8 cellular contexts compared by ENCODE assay signal in the genomic region with DNA sequence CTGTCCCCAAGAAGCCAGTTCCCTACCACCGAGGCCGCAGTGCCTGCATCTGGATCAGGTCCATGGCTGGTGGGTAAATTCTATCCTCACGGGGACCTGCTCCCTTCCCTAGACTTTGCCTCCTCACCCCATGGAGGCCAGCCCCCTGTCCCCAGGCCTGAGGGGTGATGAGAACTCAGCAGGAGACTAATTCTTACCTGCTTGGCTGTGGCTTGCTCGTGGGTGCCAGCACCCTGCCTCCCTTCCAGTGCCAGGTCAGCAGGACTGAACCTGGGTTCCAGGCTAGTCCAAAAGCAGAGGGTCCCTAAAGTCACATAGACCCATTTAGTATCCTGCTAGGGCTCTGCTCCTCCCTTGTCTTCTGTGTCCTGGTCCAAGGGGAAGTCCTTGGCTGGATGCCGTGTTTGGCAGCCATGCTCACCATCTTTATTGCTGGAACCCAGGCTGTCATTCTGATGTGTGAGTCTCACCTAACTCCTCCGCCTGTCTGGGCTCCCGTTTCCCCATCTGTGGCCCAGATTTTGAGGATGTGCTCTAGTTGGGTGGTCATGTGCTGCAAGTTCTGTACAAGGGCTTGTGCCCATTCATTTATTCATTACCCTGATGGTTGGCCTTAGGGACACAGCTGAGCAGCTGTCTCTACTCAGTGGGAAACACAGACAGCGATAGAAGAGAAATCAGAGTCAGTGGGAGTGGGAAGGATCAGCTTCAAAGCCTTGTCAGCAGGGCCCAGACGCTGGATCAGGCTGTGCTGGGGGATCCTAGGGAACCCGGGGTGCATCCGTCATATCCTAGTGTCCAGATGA. TPM values are rescaled to one million over a fixed set of nuclear protein-coding genes. Genes with fewer than 3 reads are reported as not detected.
DNase-seq lines count a peak whose midpoint lies in the region; ATAC-seq lines count a peak whose summit lies in the region.

No MANE protein-coding gene starts in this region.

- no peaks in the 10 kb centered on the region for H3K9me3 ChIP-seq in esophagus (ENCODE audit: control insufficient read depth in 2 of 2, insufficient read depth in 1 of 2, low read depth in 1 of 2, low read length in 1 of 2)
- no peaks in the 10 kb centered on the region for H3K9me3 ChIP-seq in naive thymus-derived CD4-positive, alpha-beta T cell (ENCODE audit: control insufficient read depth in 2 of 3, low read length in 3 of 3)

- ATAC-seq in naive thymus-derived CD4-positive, alpha-beta T cell, result no peak
- ATAC-seq in GM19463 (IDR thresholded peaks at IDR 0.05; ENCODE audit: unreplicated experiment) (no peak), HG02588 (IDR thresholded peaks at IDR 0.05; ENCODE audit: unreplicated experiment) (no peak)

- H3K4me1 Mint-ChIP-seq in activated CD4-positive, alpha-beta T cell treated with anti-CD3 and anti-CD28 coated beads, Interleukin-2, amount 10 ng/mL, durations not matched to agents 7 days and 5 days, result peaks cover 14% of the 10 kb centered on the region
- H3K4me1 Mint-ChIP-seq in naive thymus-derived CD4-positive, alpha-beta T cell, result peaks cover 13 to 25% (median 19%) of the 10 kb centered on the region in 7 donors

- H3K4me3 Mint-ChIP-seq in activated CD4-positive, alpha-beta T cell treated with anti-CD3 and anti-CD28 coated beads, Interleukin-2, amount 10 ng/mL, durations not matched to agents 7 days and 5 days, result peak overlapping the region; percentile 80
- peak overlapping the region; percentile 74 to 92 (median 86) for H3K4me3 Mint-ChIP-seq in naive thymus-derived CD4-positive, alpha-beta T cell

- H3K27ac Mint-ChIP-seq in activated CD4-positive, alpha-beta T cell treated with anti-CD3 and anti-CD28 coated beads, Interleukin-2, amount 10 ng/mL, durations not matched to agents 7 days and 5 days, result peak overlapping the region; percentile 83
- peak overlapping the region; percentile 43 to 93 (median 87) for H3K27ac Mint-ChIP-seq in naive thymus-derived CD4-positive, alpha-beta T cell

- DNase-seq in activated CD4-positive, alpha-beta T cell treated with anti-CD3 and anti-CD28 coated beads, Interleukin-2, amount 10 ng/mL, durations not matched to agents 7 days and 5 days, result no peak
- no peak for DNase-seq in activated CD4-positive, alpha-beta T cell treated with anti-CD3 and anti-CD28 coated beads for 4 hours
- DNase-seq in SK-N-DZ (ENCODE audit: low spot score) (peak; percentile 28), NCI-H748 treated with DMSO at 0.1 percent for 48 hours (lab: John Stamatoyannopoulos, UW) (no peak)
- peak in 2 of 9 donors; percentile 4 to 24 for DNase-seq in naive thymus-derived CD4-positive, alpha-beta T cell

- no peaks in the 10 kb centered on the region for H3K36me3 Mint-ChIP-seq in activated CD4-positive, alpha-beta T cell treated with anti-CD3 and anti-CD28 coated beads, Interleukin-2, amount 10 ng/mL, durations not matched to agents 7 days and 5 days (ENCODE audit: low read depth)
- peaks cover 1 to 6% (median 3%) of the 10 kb centered on the region in 5 donors for H3K36me3 Mint-ChIP-seq in naive thymus-derived CD4-positive, alpha-beta T cell

- CTCF ChIA-PET in activated CD4-positive, alpha-beta T cell treated with anti-CD3 and anti-CD28 coated beads, Interleukin-2, amount 10 ng/mL, durations not matched to agents 7 days and 5 days (lab: Charles Lee), result interaction anchor here (0.6 kb wide), 1 partner anchor 69 kb away, joined by 3 read pairs; no protein-coding TSS in a partner anchor
- CTCF ChIA-PET in naive thymus-derived CD4-positive, alpha-beta T cell (lab: Charles Lee), result no interaction called here

- peak overlapping the region; percentile 74 to 85 for H3K27ac ChIP-seq in esophagus (ENCODE audit: low read depth in 2 of 2, low read length in 1 of 2)
- peak overlapping the region; percentile 80 for H3K27ac ChIP-seq in naive thymus-derived CD4-positive, alpha-beta T cell (ENCODE audit: low read depth, low read length)

- no peaks in the 10 kb centered on the region for H3K36me3 ChIP-seq in esophagus (ENCODE audit: control insufficient read depth in 2 of 2, insufficient read depth in 2 of 2, low read length in 1 of 2)
- H3K36me3 ChIP-seq in naive thymus-derived CD4-positive, alpha-beta T cell (ENCODE audit: control insufficient read depth in 2 of 3, insufficient read depth in 3 of 3, low read length in 3 of 3), result no peaks in the 10 kb centered on the region

- no peaks in the 10 kb centered on the region for H3K27me3 Mint-ChIP-seq in activated CD4-positive, alpha-beta T cell treated with anti-CD3 and anti-CD28 coated beads, Interleukin-2, amount 10 ng/mL, durations not matched to agents 7 days and 5 days
- H3K27me3 Mint-ChIP-seq in naive thymus-derived CD4-positive, alpha-beta T cell, result no peaks in the 10 kb centered on the region

- WGBS in esophagus, 2 donors, result 30 to 42% methylated on average over 11 of the region's 11 CpGs

- no peaks in the 10 kb centered on the region for H3K27me3 ChIP-seq in esophagus (ENCODE audit: control insufficient read depth in 1 of 2, insufficient read depth in 2 of 2, low read length in 2 of 2)
- H3K27me3 ChIP-seq in naive thymus-derived CD4-positive, alpha-beta T cell (ENCODE audit: control insufficient read depth in 2 of 2, insufficient read depth in 2 of 2, low read length in 2 of 2), result no peaks in the 10 kb centered on the region

- intact Hi-C loops in naive thymus-derived CD4-positive, alpha-beta T cell (cut with micrococcal nuclease), result loop anchor here (2.0 to 5.0 kb wide), 2 partner anchors 152 to 607 kb away; a partner anchor contains a TSS

- POLR2A ChIA-PET in activated CD4-positive, alpha-beta T cell treated with anti-CD3 and anti-CD28 coated beads, Interleukin-2, amount 10 ng/mL, durations not matched to agents 7 days and 5 days (lab: Charles Lee), result no interaction called here
- POLR2A ChIA-PET in naive thymus-derived CD4-positive, alpha-beta T cell (lab: Charles Lee), result interaction anchor here (1.0 to 2.3 kb wide), 2 partner anchors 25 to 137 kb away, joined by 3 to 5 read pairs; a partner anchor contains a TSS

- no peaks in the 10 kb centered on the region for H3K9me3 Mint-ChIP-seq in activated CD4-positive, alpha-beta T cell treated with anti-CD3 and anti-CD28 coated beads, Interleukin-2, amount 10 ng/mL, durations not matched to agents 7 days and 5 days
- peaks cover 0 to 2% (median 0%) of the 10 kb centered on the region in 11 donors for H3K9me3 Mint-ChIP-seq in naive thymus-derived CD4-positive, alpha-beta T cell

- peak overlapping the region; percentile 70 to 90 for H3K4me3 ChIP-seq in esophagus (ENCODE audit: low read depth in 1 of 2, low read length in 2 of 2)
- peak overlapping the region; percentile 82 for H3K4me3 ChIP-seq in naive thymus-derived CD4-positive, alpha-beta T cell (ENCODE audit: low read length)

- peaks cover 0 to 6% of the 10 kb centered on the region in 2 donors for H3K4me1 ChIP-seq in esophagus (ENCODE audit: control insufficient read depth in 2 of 2, insufficient read depth in 2 of 2, low read length in 1 of 2)
- H3K4me1 ChIP-seq in naive thymus-derived CD4-positive, alpha-beta T cell (ENCODE audit: control insufficient read depth in 2 of 2, insufficient read depth in 2 of 2, low read length in 2 of 2), result peaks cover 0 to 5% of the 10 kb centered on the region in 2 donors

RNA-seq across cellular contexts. Expression of a gene that starts 0.9 kb away (rescaled TPM):
- 10 to 100 TPM; 12.7 to 15.3 TPM for total RNA-seq in activated CD4-positive, alpha-beta T cell treated with anti-CD3 and anti-CD28 coated beads, Interleukin-2, amount 10 ng/mL, durations not matched to agents 7 days and 5 days
- 4.6 and 6.4 TPM in 2 replicates for polyA plus RNA-seq in SK-N-DZ (2014; cell fraction: cytosol; rRNA removed)
- polyA plus RNA-seq in SK-N-DZ (2014; cell fraction: nucleus; rRNA removed), result 4.5 and 6.1 TPM in 2 replicates
- 1 to 10 TPM; 6.5 to 7.2 TPM for polyA plus RNA-seq in esophagus
- total RNA-seq in naive thymus-derived CD4-positive, alpha-beta T cell, result 10 to 100 TPM; 13.2 to 25.4 (median 14.9) TPM
- polyA plus RNA-seq in naive thymus-derived CD4-positive, alpha-beta T cell, result 10 to 100 TPM in 1 of 2 donors, 1 to 10 TPM in 1; 7.8 to 10.6 TPM

RNA-seq across cellular contexts. Expression of a gene that starts 24.4 kb away (rescaled TPM):
- total RNA-seq in activated CD4-positive, alpha-beta T cell treated with anti-CD3 and anti-CD28 coated beads, Interleukin-2, amount 10 ng/mL, durations not matched to agents 7 days and 5 days, result 10 to 100 TPM; 27.7 to 33.2 TPM
- polyA plus RNA-seq in SK-N-DZ (2014; cell fraction: cytosol; rRNA removed), result 0.88 and 2.3 TPM in 2 replicates
- 2.3 and 3.5 TPM in 2 replicates for polyA plus RNA-seq in SK-N-DZ (2014; cell fraction: nucleus; rRNA removed)
- 10 to 100 TPM; 17.2 to 19.3 TPM for polyA plus RNA-seq in esophagus
- 100 to 1,000 TPM in 4 of 5 experiments, 10 to 100 TPM in 1; 40.9 to 169 (median 140) TPM for total RNA-seq in naive thymus-derived CD4-positive, alpha-beta T cell
- 100 to 1,000 TPM in 1 of 2 donors, 10 to 100 TPM in 1; 68.1 to 144 TPM for polyA plus RNA-seq in naive thymus-derived CD4-positive, alpha-beta T cell

RNA-seq across cellular contexts. Expression of a gene that starts 44.4 kb away (rescaled TPM):
- total RNA-seq in activated CD4-positive, alpha-beta T cell treated with anti-CD3 and anti-CD28 coated beads, Interleukin-2, amount 10 ng/mL, durations not matched to agents 7 days and 5 days, result not detected
- polyA plus RNA-seq in SK-N-DZ (2014; cell fraction: cytosol; rRNA removed), result not detected in 2 replicates
- not detected in 2 replicates for polyA plus RNA-seq in SK-N-DZ (2014; cell fraction: nucleus; rRNA removed)
- under 1 TPM in 1 of 2 donors, not detected in 1; 0.09 TPM for polyA plus RNA-seq in esophagus
- 1 to 10 TPM in 1 of 5 experiments, under 1 TPM in 2, not detected in 2; 0.51 to 1.3 (median 0.76) TPM for total RNA-seq in naive thymus-derived CD4-positive, alpha-beta T cell
- polyA plus RNA-seq in naive thymus-derived CD4-positive, alpha-beta T cell, result not detected
